In the genomic region with DNA sequence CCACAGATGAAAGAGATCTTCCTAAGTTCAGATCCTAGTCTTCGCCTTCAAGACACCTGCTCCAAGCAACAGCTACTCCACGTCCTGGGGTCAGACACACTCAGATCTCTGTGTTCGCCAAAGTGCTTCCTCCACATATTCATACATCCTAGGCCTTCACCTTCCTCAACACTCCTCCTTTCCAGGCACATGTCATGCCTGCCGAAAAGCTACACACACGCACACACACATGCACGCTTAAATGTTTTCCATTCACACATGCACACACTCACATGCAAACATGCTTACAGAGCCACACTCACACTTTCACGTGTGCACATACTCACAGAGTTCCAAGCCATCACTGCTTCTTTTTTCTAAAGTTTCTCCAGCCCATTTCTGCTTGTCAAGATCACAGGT, we compare ENCODE assay signal across 1 cellular context.
TF ChIP-seq lines count a peak whose summit lies in the region.

No MANE protein-coding gene starts in this region.

TF ChIP-seq in IMR-90, 13 proteins besides CTCF, POLR2A, EP300 and RAD21 (continued from another document):
- TF ChIP-seq RFX5 (IDR thresholded peaks at IDR 0.05; ENCODE audit: low read depth, low read length) = no peak
- TF ChIP-seq, protein P1, sequence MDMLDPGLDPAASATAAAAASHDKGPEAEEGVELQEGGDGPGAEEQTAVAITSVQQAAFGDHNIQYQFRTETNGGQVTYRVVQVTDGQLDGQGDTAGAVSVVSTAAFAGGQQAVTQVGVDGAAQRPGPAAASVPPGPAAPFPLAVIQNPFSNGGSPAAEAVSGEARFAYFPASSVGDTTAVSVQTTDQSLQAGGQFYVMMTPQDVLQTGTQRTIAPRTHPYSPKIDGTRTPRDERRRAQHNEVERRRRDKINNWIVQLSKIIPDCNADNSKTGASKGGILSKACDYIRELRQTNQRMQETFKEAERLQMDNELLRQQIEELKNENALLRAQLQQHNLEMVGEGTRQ (IDR thresholded peaks at IDR 0.05; ENCODE audit: low read depth, low read length) = no peak
- no peak for TF ChIP-seq NFE2L2 (IDR thresholded peaks at IDR 0.05; ENCODE audit: low read depth, low read length)
- no peak for TF ChIP-seq MAZ (IDR thresholded peaks at IDR 0.05; ENCODE audit: borderline replicate concordance, low read depth, low read length)
- TF ChIP-seq FOS (IDR thresholded peaks at IDR 0.05; ENCODE audit: low read depth, low read length) = no peak
- TF ChIP-seq BHLHE40 (IDR thresholded peaks at IDR 0.05; ENCODE audit: low read depth, low read length) = no peak
- TF ChIP-seq MAFK (IDR thresholded peaks at IDR 0.05; ENCODE audit: low read depth, low read length) = no peak
- no peak for TF ChIP-seq RCOR1 (IDR thresholded peaks at IDR 0.05; ENCODE audit: insufficient replicate concordance, low read length)
